In genomic region chr10:43945908-43946307, GRCh38 we compare ENCODE assay signal across 14 cellular contexts.
"Had no signal": no experiment of that assay in that cellular context is flagged by ENCODE, and none has a peak within 500 bp of the region (broad histone marks: within the 10 kb centered on the region; RNA-seq: fewer than 3 reads in every experiment).

No MANE protein-coding gene starts in this region.

- H3K36me3 ChIP-seq: neutrophil, sigmoid colon, uterus had no signal

- H3K27ac ChIP-seq: hepatocyte, neutrophil, psoas muscle, sigmoid colon, skin epidermis, uterus had no signal

- H3K27ac Mint-ChIP-seq: effector memory CD8-positive, alpha-beta T cell; naive thymus-derived CD8-positive, alpha-beta T cell had no signal

- DNase-seq: effector memory CD8-positive, alpha-beta T cell; foreskin melanocyte; mammary epithelial cell; mucosa of descending colon; naive thymus-derived CD8-positive, alpha-beta T cell; psoas muscle; stimulated activated CD4-positive, alpha-beta T cell treated with anti-CD3 and anti-CD28 coated beads, Interleukin-4, amount 100 ng/mL, for 4 hours; stimulated activated naive CD4-positive, alpha-beta T cell; trophoblast cell had no signal

- ATAC-seq: effector memory CD8-positive, alpha-beta T cell; mucosa of descending colon; naive thymus-derived CD8-positive, alpha-beta T cell; psoas muscle had no signal

- H3K9me3 ChIP-seq: mucosa of descending colon, neutrophil, psoas muscle, sigmoid colon, uterus had no signal

- H3K27me3 ChIP-seq: hepatocyte, sigmoid colon, uterus had no signal

- H3K9me3 Mint-ChIP-seq: effector memory CD8-positive, alpha-beta T cell had no signal

- H3K4me3 Mint-ChIP-seq: effector memory CD8-positive, alpha-beta T cell; naive thymus-derived CD8-positive, alpha-beta T cell had no signal

- H3K4me3 ChIP-seq: hepatocyte, mucosa of descending colon, psoas muscle, sigmoid colon, skin epidermis, uterus had no signal

- H3K4me1 ChIP-seq: psoas muscle had no signal
